Comparison of ENCODE assay signal across 18 cellular contexts in the genomic region with DNA sequence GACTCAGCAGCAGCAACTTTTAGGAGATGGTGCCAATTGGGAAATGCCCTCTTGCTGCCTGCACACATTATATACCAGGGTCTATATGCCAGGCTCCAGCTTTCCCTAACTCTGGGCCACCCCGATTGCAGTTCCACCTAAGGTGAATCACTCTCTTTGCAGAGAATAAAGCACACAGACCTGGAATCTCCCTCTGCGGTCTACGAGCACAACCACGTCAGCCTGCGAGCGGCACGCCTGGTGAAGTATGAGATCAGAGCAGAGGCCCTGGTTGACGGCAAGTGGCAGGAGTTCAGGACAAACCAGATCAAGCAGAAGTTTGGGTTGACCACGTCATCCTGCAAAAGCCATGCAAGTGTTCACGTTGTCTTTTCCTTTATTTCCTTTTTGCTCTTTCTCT. TPM values are rescaled to one million over a fixed set of nuclear protein-coding genes. Genes with fewer than 3 reads are reported as not detected.
DNase-seq lines count a peak whose midpoint lies in the region; ATAC-seq and TF ChIP-seq lines count a peak whose summit lies in the region.
"Had no signal": no experiment of that assay in that cellular context is flagged by ENCODE, and none has a peak within 500 bp of the region (broad histone marks: within the 10 kb centered on the region; RNA-seq: fewer than 3 reads in every experiment).

No MANE protein-coding gene starts in this region.

- TF ChIP-seq CTCF in colonic mucosa (IDR thresholded peaks at IDR 0.05) = no peak

- H3K14ac ChIP-seq in neuronal stem cell (ENCODE audit: low read length) = no peak overlapping the region

- no CpG with 5 or more reads among the region's 10 CpGs for WGBS in neuronal stem cell (ENCODE audit: extremely low coverage in 2 of 2, insufficient read length in 2 of 2, insufficient replicate concordance in 1 of 2), 2 donors

- H3K4ac ChIP-seq in neuronal stem cell (ENCODE audit: low read length) = no peak overlapping the region

- no peaks in the 10 kb centered on the region for H3K36me3 ChIP-seq in neuronal stem cell (replicated peaks in 1 of 2; ENCODE audit: control insufficient read depth in 2 of 2, insufficient read depth in 2 of 2, low read length in 2 of 2)
- no peaks in the 10 kb centered on the region for H3K36me3 ChIP-seq in colonic mucosa
- H3K36me3 ChIP-seq: BE2C, MG63, SJCRH30 had no signal

- H2BK120ac ChIP-seq in neuronal stem cell (ENCODE audit: low read depth, low read length) = no peak overlapping the region

- peak overlapping the region; percentile 75 for H4K91ac ChIP-seq in neuronal stem cell (ENCODE audit: low read depth, low read length, poor library complexity)

- H3K9me3 ChIP-seq in neuronal stem cell (replicated peaks in 1 of 2; ENCODE audit: control insufficient read depth in 2 of 2, insufficient read depth in 1 of 2, low read depth in 1 of 2, low read length in 2 of 2) (no peaks in the 10 kb centered on the region), colonic mucosa (no peaks in the 10 kb centered on the region)
- H3K9me3 ChIP-seq: BE2C, MG63, SJCRH30 had no signal

- ATAC-seq in esophagus mucosa (peak; percentile 91), HG02588 (IDR thresholded peaks at IDR 0.05; ENCODE audit: unreplicated experiment) (no peak)

- no peak overlapping the region for H2BK15ac ChIP-seq in neuronal stem cell (ENCODE audit: low read length)

- DNase-seq in HT1080 (ENCODE audit: low read depth) = peak; percentile 80
- DNase-seq in SW480 (ENCODE audit: low spot score) = peak; percentile 48
- no peak for DNase-seq in neuronal stem cell (ENCODE audit: low spot score)
- no peak for DNase-seq in dedifferentiated amniotic fluid mesenchymal stem cell (ENCODE audit: extremely low spot score)
- DNase-seq in colonic mucosa = no peak
- no peak for DNase-seq in RKO (ENCODE audit: low spot score)
- DNase-seq: BE2C, EL, GF-D8, Kasumi-1, MG63, NCI-H1417, NCI-H1694 treated with DMSO at 0.1 percent for 48 hours, NCI-H446 treated with DMSO at 0.1 percent for 48 hours, NCI-H526 treated with DMSO at 0.1 percent for 48 hours, SJCRH30 had no signal

- no peak overlapping the region for H3K4me2 ChIP-seq in neuronal stem cell (ENCODE audit: insufficient read depth, low read length, poor library complexity, severe bottlenecking)

- intact Hi-C loops in colonic mucosa (cut with DNase I) = no loop called here

- H3K4me1 ChIP-seq in neuronal stem cell (ENCODE audit: control insufficient read depth in 2 of 2, insufficient read depth in 1 of 2, low read depth in 1 of 2, low read length in 2 of 2) = peaks cover 0 to 11% of the 10 kb centered on the region in 2 donors
- no peaks in the 10 kb centered on the region for H3K4me1 ChIP-seq in colonic mucosa
- H3K4me1 ChIP-seq: BE2C, SJCRH30 had no signal

- H3K27me3 ChIP-seq in neuronal stem cell (ENCODE audit: control insufficient read depth in 3 of 3, insufficient read depth in 3 of 3, low read depth in 1 of 3, low read length in 3 of 3) = no peaks in the 10 kb centered on the region
- no peaks in the 10 kb centered on the region for H3K27me3 ChIP-seq in colonic mucosa
- H3K27me3 ChIP-seq: BE2C, MG63 had no signal

- H4K8ac ChIP-seq in neuronal stem cell (ENCODE audit: low read depth, low read length) = no peak overlapping the region

- no peak overlapping the region for H3K27ac ChIP-seq in neuronal stem cell (replicated peaks; ENCODE audit: low read length)
- no peak overlapping the region for H3K27ac ChIP-seq in colonic mucosa
- H3K27ac ChIP-seq: SJCRH30 had no signal

- no peak overlapping the region for H2AFZ ChIP-seq in neuronal stem cell (ENCODE audit: low read length)

- H2BK5ac ChIP-seq in neuronal stem cell (ENCODE audit: low read length) = no peak overlapping the region

- no peak overlapping the region for H2AK5ac ChIP-seq in neuronal stem cell (ENCODE audit: low read depth, low read length)

- no peaks in the 10 kb centered on the region for H3K79me1 ChIP-seq in neuronal stem cell (ENCODE audit: low read depth, low read length)

- H2BK12ac ChIP-seq in neuronal stem cell (ENCODE audit: low read length) = no peak overlapping the region

- H3K4me3 ChIP-seq in neuronal stem cell (ENCODE audit: low read length in 2 of 2) = no peak overlapping the region
- H3K4me3 ChIP-seq in colonic mucosa = no peak overlapping the region
- H3K4me3 ChIP-seq: MG63, SJCRH30 had no signal

- H3K18ac ChIP-seq in neuronal stem cell (ENCODE audit: low read length) = no peak overlapping the region

- H3K9ac ChIP-seq in neuronal stem cell (ENCODE audit: low read depth, low read length, poor library complexity) (no peak overlapping the region), colonic mucosa (ENCODE audit: low read depth in 2 of 2, low read length in 2 of 2) (no peak overlapping the region)

- no peak overlapping the region for H3K23ac ChIP-seq in neuronal stem cell (ENCODE audit: low read depth, low read length, poor library complexity)

RNA-seq across cellular contexts. Expression of gene PLEKHA1, which starts 38.2 kb away (rescaled TPM):
- total RNA-seq in HT1080 (2014; rRNA removed; shearing (Covaris generic)) = 3.6 and 8.2 TPM in 2 replicates
- polyA plus RNA-seq in HT1080 (2015; cell fraction: cytosol; rRNA removed) = 12.2 and 13.5 TPM in 2 replicates
- 18.3 and 21.2 TPM in 2 replicates for polyA plus RNA-seq in HT1080 (2015; cell fraction: nucleus; rRNA removed)
- total RNA-seq in esophagus mucosa = 39.5 TPM
- 35.0 TPM for polyA plus RNA-seq in neuronal stem cell (2013, experiment 1 of 2)
- polyA plus RNA-seq in neuronal stem cell (2013, experiment 2 of 2) = 35.1 TPM
- 10 to 100 TPM; 34.8 to 55.6 TPM for total RNA-seq in colonic mucosa

Comparison
In these comparisons a context has a peak if more than half of its experiments do, and no peak if none do; other contexts are left out.
1. DNase-seq: peak in HT1080 (single experiment) and SW480 (single experiment); none in neuronal stem cell (single experiment), dedifferentiated amniotic fluid mesenchymal stem cell (single experiment), colonic mucosa (single experiment) and RKO (single experiment).